In genomic region chr10:95496951-95497350, GRCh38 we compare ENCODE assay signal across 27 cellular contexts.
DNase-seq lines count a peak whose midpoint lies in the region; ATAC-seq and TF ChIP-seq lines count a peak whose summit lies in the region.
"Had no signal": no experiment of that assay in that cellular context is flagged by ENCODE, and none has a peak within 500 bp of the region (broad histone marks: within the 10 kb centered on the region; RNA-seq: fewer than 3 reads in every experiment).

No MANE protein-coding gene starts in this region.

- H3K4ac ChIP-seq in mesendoderm (ENCODE audit: low read depth, low read length): no peak overlapping the region

- H2AK5ac ChIP-seq in mesendoderm (ENCODE audit: low read length): no peak overlapping the region

- no peak for TF ChIP-seq CTCF in Caco-2 (IDR thresholded peaks at IDR 0.05; ENCODE audit: insufficient read depth in 1 of 2, low read depth in 1 of 2, low read length in 1 of 2, severe bottlenecking in 1 of 2, unreplicated experiment in 1 of 2)
- TF ChIP-seq CTCF in ascending aorta (IDR thresholded peaks at IDR 0.05): no peak
- no peak for TF ChIP-seq CTCF in smooth muscle cell (IDR thresholded peaks at IDR 0.05; ENCODE audit: borderline replicate concordance, insufficient read depth, poor library complexity, severe bottlenecking)

- POLR2A ChIA-PET in Caco-2 (lab: Charles Lee): interaction anchor here (1.3 kb wide), 1 partner anchor 16 kb away, joined by 4 read pairs; no protein-coding TSS in a partner anchor

- peaks cover 16% of the 10 kb centered on the region for H3K36me3 Mint-ChIP-seq in Caco-2 (ENCODE audit: insufficient read depth, unreplicated experiment)
- H3K36me3 Mint-ChIP-seq: activated naive CD4-positive, alpha-beta T cell treated with anti-CD3 and anti-CD28 coated beads, Interleukin-2, amount 50 U/mL, for 24 hours; CD4-positive, CD25-positive, alpha-beta regulatory T cell; stimulated activated effector memory CD8-positive, alpha-beta T cell treated with anti-CD3 and anti-CD28 coated beads, Interleukin-12 subunit alpha, Interleukin-12 subunit beta, amount 100 ng/mL, for 72 hours had no signal

- H4K8ac ChIP-seq in mesendoderm (ENCODE audit: low read depth, low read length): no peak overlapping the region

- no peak overlapping the region for H3K18ac ChIP-seq in mesendoderm (ENCODE audit: low read length)

- DNase-seq in Caco-2 (no peak), ascending aorta (ENCODE audit: low spot score in 2 of 2) (peak in 1 of 2 donors; percentile 57), mesendoderm (peak; percentile 74), smooth muscle cell (lab: John Stamatoyannopoulos, UW; ENCODE audit: unreplicated experiment) (no peak), ACHN (no peak), midbrain (lab: John Stamatoyannopoulos, UW) (no peak)
- no peak for DNase-seq in activated CD8-positive, alpha-beta memory T cell treated with anti-CD3 and anti-CD28 coated beads, Interleukin-2, amount 50 U/mL, for 4 hours
- DNase-seq: activated CD4-positive, alpha-beta T cell treated with anti-CD3 and anti-CD28 coated beads for 36 hours; activated CD8-positive, alpha-beta T cell treated with anti-CD3 and anti-CD28 coated beads, Interleukin-2, amount 10 ng/mL, durations not matched to agents 7 days and 5 days; activated T-cell treated with anti-CD3 and anti-CD28 coated beads for 4 hours; AML-193; amniotic stem cell; CD4-positive, CD25-positive, alpha-beta regulatory T cell; effector CD4-positive, alpha-beta T cell; kidney glomerular epithelial cell; lower lobe of right lung; NCI-H1092 treated with DMSO at 0.1 percent for 48 hours; NCI-H1694 treated with DMSO at 0.1 percent for 48 hours; stimulated activated CD4-positive, alpha-beta T cell treated with anti-CD3 and anti-CD28 coated beads, Interleukin-15, amount 100 ng/mL, for 24 hours; stimulated activated CD4-positive, alpha-beta T cell treated with anti-CD3 and anti-CD28 coated beads, Interleukin-4, amount 100 ng/mL, for 4 hours had no signal

- H3K4me1 Mint-ChIP-seq in Caco-2 (ENCODE audit: low read depth, unreplicated experiment): peaks cover 28% of the 10 kb centered on the region
- H3K4me1 Mint-ChIP-seq: activated CD4-positive, alpha-beta T cell treated with anti-CD3 and anti-CD28 coated beads for 36 hours; activated naive CD4-positive, alpha-beta T cell treated with anti-CD3 and anti-CD28 coated beads, Interleukin-2, amount 50 U/mL, for 24 hours; CD4-positive, CD25-positive, alpha-beta regulatory T cell had no signal

- H3F3A ChIP-seq in smooth muscle cell (ENCODE audit: low read depth): no peaks in the 10 kb centered on the region

- in situ Hi-C loops in ACHN (cut with HindIII; ENCODE audit: low pct_ligation_motif_present, low pct_unique_long_range_greater_than_20kb, low sequenced_read_pairs): no loop called here

- H2BK15ac ChIP-seq in mesendoderm (replicated peaks; ENCODE audit: low read depth): no peak overlapping the region

- no peak overlapping the region for H3K9ac ChIP-seq in mesendoderm (ENCODE audit: low read length)
- H3K9ac ChIP-seq in smooth muscle cell (ENCODE audit: low read depth): no peak overlapping the region

- H3K27me3 Mint-ChIP-seq in Caco-2 (ENCODE audit: insufficient read depth, unreplicated experiment): no peaks in the 10 kb centered on the region
- H3K27me3 Mint-ChIP-seq: activated CD4-positive, alpha-beta T cell treated with anti-CD3 and anti-CD28 coated beads for 36 hours; activated naive CD4-positive, alpha-beta T cell treated with anti-CD3 and anti-CD28 coated beads, Interleukin-2, amount 50 U/mL, for 24 hours had no signal

- no peaks in the 10 kb centered on the region for H4K20me1 ChIP-seq in smooth muscle cell (ENCODE audit: low read depth)

- CTCF ChIA-PET in Caco-2 (lab: Charles Lee): no interaction called here

- no peak overlapping the region for H3K4me2 ChIP-seq in mesendoderm (ENCODE audit: low read length)
- H3K4me2 ChIP-seq in smooth muscle cell: no peak overlapping the region
- H3K4me2 ChIP-seq: A549 had no signal

- no TSS peak for BruUV-seq in Caco-2 (replicated peaks; lab: Mats Ljungman, UMichigan)

- no peak for ATAC-seq in GM19397 (IDR thresholded peaks at IDR 0.05; ENCODE audit: unreplicated experiment)
- ATAC-seq: A549; activated CD4-positive, alpha-beta T cell treated with anti-CD3 and anti-CD28 coated beads for 36 hours; activated CD8-positive, alpha-beta T cell treated with anti-CD3 and anti-CD28 coated beads, Interleukin-2, amount 10 ng/mL, durations not matched to agents 7 days and 5 days; lower lobe of right lung; sciatic nerve; stimulated activated effector memory CD8-positive, alpha-beta T cell treated with anti-CD3 and anti-CD28 coated beads, Interleukin-12 subunit alpha, Interleukin-12 subunit beta, amount 100 ng/mL, for 72 hours had no signal

- no peaks in the 10 kb centered on the region for H3K9me3 Mint-ChIP-seq in Caco-2 (ENCODE audit: unreplicated experiment)
- H3K9me3 Mint-ChIP-seq: activated naive CD4-positive, alpha-beta T cell treated with anti-CD3 and anti-CD28 coated beads, Interleukin-2, amount 50 U/mL, for 24 hours; activated T-helper 2 cell treated with anti-CD3 and anti-CD28 coated beads, Interferon-gamma antibody, Interleukin-2, Interleukin-4, amounts not matched to agents 10 μg/mL and 5 μg/mL and 100 μg/mL, durations not matched to agents 14 hours and 24 hours and 36 hours; stimulated activated effector memory CD8-positive, alpha-beta T cell treated with anti-CD3 and anti-CD28 coated beads, Interleukin-12 subunit alpha, Interleukin-12 subunit beta, amount 100 ng/mL, for 72 hours had no signal

- H2AFZ ChIP-seq in smooth muscle cell (ENCODE audit: low read depth): no peak overlapping the region

- H3K23ac ChIP-seq in mesendoderm (ENCODE audit: low read length): no peak overlapping the region

- H3K4me3 ChIP-seq in Caco-2 (ENCODE audit: low read depth, low read length) (no peak overlapping the region), ascending aorta (peak overlapping the region in 1 of 2 donors; percentile 4), mesendoderm (ENCODE audit: low read length) (no peak overlapping the region), smooth muscle cell (no peak overlapping the region)
- H3K4me3 ChIP-seq: A549, breast epithelium, lower lobe of right lung had no signal

- H3K79me2 ChIP-seq in mesendoderm (ENCODE audit: control insufficient read depth, insufficient read depth, low read length) (no peaks in the 10 kb centered on the region), smooth muscle cell (ENCODE audit: low read depth) (peaks cover 10% of the 10 kb centered on the region)

- H3K27me3 ChIP-seq in Caco-2 (replicated peaks; ENCODE audit: control insufficient read depth, insufficient read depth, low read length) (no peaks in the 10 kb centered on the region), ascending aorta (no peaks in the 10 kb centered on the region), mesendoderm (ENCODE audit: insufficient read depth, low read length, poor library complexity) (no peaks in the 10 kb centered on the region), smooth muscle cell (ENCODE audit: low read depth) (no peaks in the 10 kb centered on the region)
- H3K27me3 ChIP-seq: breast epithelium had no signal

- H4K5ac ChIP-seq in mesendoderm (ENCODE audit: low read length): no peak overlapping the region

- H3K9me3 ChIP-seq in Caco-2: no peaks in the 10 kb centered on the region
- H3K9me3 ChIP-seq in ascending aorta: no peaks in the 10 kb centered on the region
- no peaks in the 10 kb centered on the region for H3K9me3 ChIP-seq in smooth muscle cell (replicated peaks; ENCODE audit: low read depth)
- H3K9me3 ChIP-seq: A549, breast epithelium, lower lobe of right lung had no signal

- H3K4me1 ChIP-seq in Caco-2 (peaks cover 27% of the 10 kb centered on the region), ascending aorta (peaks cover 6 to 67% of the 10 kb centered on the region in 2 donors), mesendoderm (ENCODE audit: control insufficient read depth, low read depth, low read length) (peaks cover 6% of the 10 kb centered on the region), smooth muscle cell (ENCODE audit: low read depth) (no peaks in the 10 kb centered on the region)
- H3K4me1 ChIP-seq: A549, breast epithelium had no signal

- no peak overlapping the region for H3K4me3 Mint-ChIP-seq in Caco-2 (ENCODE audit: unreplicated experiment)
- H3K4me3 Mint-ChIP-seq: activated CD4-positive, alpha-beta T cell treated with anti-CD3 and anti-CD28 coated beads for 36 hours; activated CD8-positive, alpha-beta T cell treated with anti-CD3 and anti-CD28 coated beads, Interleukin-2, amount 10 ng/mL, durations not matched to agents 7 days and 5 days; activated naive CD4-positive, alpha-beta T cell treated with anti-CD3 and anti-CD28 coated beads, Interleukin-2, amount 50 U/mL, for 24 hours; CD4-positive, CD25-positive, alpha-beta regulatory T cell; stimulated activated effector memory CD8-positive, alpha-beta T cell treated with anti-CD3 and anti-CD28 coated beads, Interleukin-12 subunit alpha, Interleukin-12 subunit beta, amount 100 ng/mL, for 72 hours had no signal

- intact Hi-C loops in Caco-2 (cut with micrococcal nuclease; ENCODE audit: unreplicated experiment) (no loop called here), ascending aorta (cut with DNase I) (loop anchor here (10.0 kb wide), 1 partner anchor 58 kb away; no protein-coding TSS in a partner anchor)

- peaks cover 1% of the 10 kb centered on the region for H3K79me1 ChIP-seq in mesendoderm (ENCODE audit: low read length)

- H3K27ac Mint-ChIP-seq in Caco-2 (ENCODE audit: unreplicated experiment): peak overlapping the region; percentile 51
- H3K27ac Mint-ChIP-seq: activated CD4-positive, alpha-beta T cell treated with anti-CD3 and anti-CD28 coated beads for 36 hours; activated CD8-positive, alpha-beta T cell treated with anti-CD3 and anti-CD28 coated beads, Interleukin-2, amount 10 ng/mL, durations not matched to agents 7 days and 5 days; activated naive CD4-positive, alpha-beta T cell treated with anti-CD3 and anti-CD28 coated beads, Interleukin-2, amount 50 U/mL, for 24 hours; activated T-helper 2 cell treated with anti-CD3 and anti-CD28 coated beads, Interferon-gamma antibody, Interleukin-2, Interleukin-4, amounts not matched to agents 10 μg/mL and 5 μg/mL and 100 μg/mL, durations not matched to agents 14 hours and 24 hours and 36 hours; CD4-positive, CD25-positive, alpha-beta regulatory T cell; stimulated activated effector memory CD8-positive, alpha-beta T cell treated with anti-CD3 and anti-CD28 coated beads, Interleukin-12 subunit alpha, Interleukin-12 subunit beta, amount 100 ng/mL, for 72 hours had no signal

- no CpG with 5 or more reads among the region's 4 CpGs for WGBS in mesendoderm (ENCODE audit: extremely low coverage, insufficient coverage, low lambda C conversion rate)
- 49% methylated on average over 4 of the region's 4 CpGs for WGBS in smooth muscle cell (ENCODE audit: low lambda C conversion rate)

- H2BK5ac ChIP-seq in mesendoderm (ENCODE audit: low read length): no peak overlapping the region

- H3K56ac ChIP-seq in mesendoderm (ENCODE audit: low read length): no peak overlapping the region

- H2BK120ac ChIP-seq in mesendoderm (ENCODE audit: low read depth, low read length): no peak overlapping the region

- peak overlapping the region; percentile 88 to 92 for H3K27ac ChIP-seq in ascending aorta
- no peak overlapping the region for H3K27ac ChIP-seq in mesendoderm (ENCODE audit: low read depth, low read length)
- peak overlapping the region; percentile 80 for H3K27ac ChIP-seq in smooth muscle cell (ENCODE audit: low read depth)
- H3K27ac ChIP-seq: A549, breast epithelium, lower lobe of right lung had no signal

- peaks cover 1% of the 10 kb centered on the region; the same call in 1 of the 2 replicates for H3K36me3 ChIP-seq in Caco-2 (ENCODE audit: control insufficient read depth, insufficient read depth, low read length)
- peaks cover 4 to 23% of the 10 kb centered on the region in 2 donors for H3K36me3 ChIP-seq in ascending aorta
- no peaks in the 10 kb centered on the region for H3K36me3 ChIP-seq in mesendoderm (ENCODE audit: control insufficient read depth, insufficient read depth, low read length)
- no peaks in the 10 kb centered on the region for H3K36me3 ChIP-seq in smooth muscle cell (ENCODE audit: low read depth)
- H3K36me3 ChIP-seq: breast epithelium, lower lobe of right lung had no signal
